ENCODE assay signal across 20 cellular contexts in genomic region chr6:85747093-85747492, GRCh38.
DNase-seq lines count a peak whose midpoint lies in the region; ATAC-seq and TF ChIP-seq lines count a peak whose summit lies in the region.
"Had no signal": no experiment of that assay in that cellular context is flagged by ENCODE, and none has a peak within 500 bp of the region (broad histone marks: within the 10 kb centered on the region; RNA-seq: fewer than 3 reads in every experiment).

No MANE protein-coding gene starts in this region.

- no peak for ATAC-seq in activated CD8-positive, alpha-beta T cell treated with anti-CD3 and anti-CD28 coated beads for 36 hours
- ATAC-seq in GM18519 (IDR thresholded peaks at IDR 0.05; ENCODE audit: low FRiP score, unreplicated experiment) = no peak
- ATAC-seq: activated T-cell treated with anti-CD3 and anti-CD28 coated beads, Interleukin-2, amount 50 U/mL, for 4 hours; foreskin keratinocyte; stimulated activated effector memory CD8-positive, alpha-beta T cell treated with anti-CD3 and anti-CD28 coated beads, Interleukin-12 subunit alpha, Interleukin-12 subunit beta, amount 100 ng/mL, for 72 hours had no signal

- H3K79me2 ChIP-seq in osteoblast (ENCODE audit: insufficient read depth, low read length) = no peaks in the 10 kb centered on the region

- H3K9me3 ChIP-seq in osteoblast (ENCODE audit: low read depth, low read length) = no peaks in the 10 kb centered on the region

- DNase-seq in AG20443 (ENCODE audit: low spot score) (peak; percentile 20), NCI-H226 (peak; percentile 26), choroid plexus epithelial cell (ENCODE audit: low read depth) (peak; percentile 29), osteoblast (ENCODE audit: insufficient read length, low spot score, missing footprints) (no peak), DMS53 (lab: John Stamatoyannopoulos, UW) (no peak), COR-L47 (lab: John Stamatoyannopoulos, UW) (no peak)
- DNase-seq in activated CD8-positive, alpha-beta T cell treated with anti-CD3 and anti-CD28 coated beads for 36 hours = no peak
- DNase-seq: activated CD4-positive, alpha-beta T cell treated with anti-CD3 and anti-CD28 coated beads for 48 hours; activated T-cell treated with anti-CD3 and anti-CD28 coated beads, Interleukin-2, amount 50 U/mL, for 4 hours; cortex of kidney; left cardiac atrium; mesendoderm; NCI-H187 treated with DMSO at 0.1 percent for 48 hours; small intestine had no signal

- no peak overlapping the region for H3K4me3 Mint-ChIP-seq in activated CD8-positive, alpha-beta T cell treated with anti-CD3 and anti-CD28 coated beads for 36 hours
- H3K4me3 Mint-ChIP-seq: activated T-cell treated with anti-CD3 and anti-CD28 coated beads, Interleukin-2, amount 50 U/mL, for 4 hours; CD14-positive monocyte; stimulated activated effector memory CD8-positive, alpha-beta T cell treated with anti-CD3 and anti-CD28 coated beads, Interleukin-12 subunit alpha, Interleukin-12 subunit beta, amount 100 ng/mL, for 72 hours had no signal

- TF ChIP-seq CTCF in choroid plexus epithelial cell (conservative IDR thresholded peaks at IDR 0.05; ENCODE audit: low read depth, low read length) (no peak), osteoblast (IDR thresholded peaks at IDR 0.05; ENCODE audit: extremely low read depth, low read depth, low read length) (no peak)
- TF ChIP-seq CTCF in activated CD8-positive, alpha-beta T cell treated with anti-CD3 and anti-CD28 coated beads for 36 hours (IDR thresholded peaks at IDR 0.05) = no peak

- H3K4me1 ChIP-seq in osteoblast (ENCODE audit: insufficient read depth, low read length) = peaks cover 12% of the 10 kb centered on the region
- H3K4me1 ChIP-seq: foreskin keratinocyte had no signal

- intact Hi-C loops in activated CD8-positive, alpha-beta T cell treated with anti-CD3 and anti-CD28 coated beads for 36 hours (cut with micrococcal nuclease) = no loop called here

- H3K27ac ChIP-seq in osteoblast (ENCODE audit: low read depth, low read length) = peak overlapping the region; percentile 38
- H3K27ac ChIP-seq: cardiac muscle cell, foreskin keratinocyte, RWPE1 had no signal

- H3K9me3 Mint-ChIP-seq in activated CD8-positive, alpha-beta T cell treated with anti-CD3 and anti-CD28 coated beads for 36 hours = no peaks in the 10 kb centered on the region
- H3K9me3 Mint-ChIP-seq: stimulated activated effector memory CD8-positive, alpha-beta T cell treated with anti-CD3 and anti-CD28 coated beads, Interleukin-12 subunit alpha, Interleukin-12 subunit beta, amount 100 ng/mL, for 72 hours had no signal

- POLR2A ChIA-PET in activated CD8-positive, alpha-beta T cell treated with anti-CD3 and anti-CD28 coated beads for 36 hours (lab: Charles Lee) = no interaction called here

- no peaks in the 10 kb centered on the region for H3K27me3 ChIP-seq in osteoblast (ENCODE audit: insufficient read depth, low read length)
- H3K27me3 ChIP-seq: cardiac muscle cell, foreskin keratinocyte had no signal

- H2AFZ ChIP-seq in osteoblast (ENCODE audit: low read length) = no peak overlapping the region

- peak overlapping the region; percentile 65 for H3K4me2 ChIP-seq in osteoblast (ENCODE audit: insufficient read depth, low read length)

- no peaks in the 10 kb centered on the region for H4K20me1 ChIP-seq in osteoblast (ENCODE audit: insufficient read depth, low read length)

- H3K4me3 ChIP-seq in choroid plexus epithelial cell (ENCODE audit: low read depth, low read length) = no peak overlapping the region
- no peak overlapping the region for H3K4me3 ChIP-seq in osteoblast (ENCODE audit: insufficient read depth, low read length)
- H3K4me3 ChIP-seq: cardiac muscle cell had no signal

- CTCF ChIA-PET in activated CD8-positive, alpha-beta T cell treated with anti-CD3 and anti-CD28 coated beads for 36 hours (lab: Charles Lee) = no interaction called here

- H3K36me3 ChIP-seq in osteoblast (ENCODE audit: insufficient read depth, low read length) = no peaks in the 10 kb centered on the region
- H3K36me3 ChIP-seq: cardiac muscle cell had no signal

- peaks cover 8% of the 10 kb centered on the region for H3K27me3 Mint-ChIP-seq in activated CD8-positive, alpha-beta T cell treated with anti-CD3 and anti-CD28 coated beads for 36 hours

- no peak overlapping the region for H3K27ac Mint-ChIP-seq in activated CD8-positive, alpha-beta T cell treated with anti-CD3 and anti-CD28 coated beads for 36 hours
- H3K27ac Mint-ChIP-seq: CD14-positive monocyte; stimulated activated effector memory CD8-positive, alpha-beta T cell treated with anti-CD3 and anti-CD28 coated beads, Interleukin-12 subunit alpha, Interleukin-12 subunit beta, amount 100 ng/mL, for 72 hours had no signal

- H3K36me3 Mint-ChIP-seq in activated CD8-positive, alpha-beta T cell treated with anti-CD3 and anti-CD28 coated beads for 36 hours (ENCODE audit: low read depth) = no peaks in the 10 kb centered on the region
- H3K36me3 Mint-ChIP-seq: CD14-positive monocyte; stimulated activated effector memory CD8-positive, alpha-beta T cell treated with anti-CD3 and anti-CD28 coated beads, Interleukin-12 subunit alpha, Interleukin-12 subunit beta, amount 100 ng/mL, for 72 hours had no signal

- H3K4me1 Mint-ChIP-seq in activated CD8-positive, alpha-beta T cell treated with anti-CD3 and anti-CD28 coated beads for 36 hours (ENCODE audit: low read depth) = no peaks in the 10 kb centered on the region
- H3K4me1 Mint-ChIP-seq: CD14-positive monocyte; stimulated activated effector memory CD8-positive, alpha-beta T cell treated with anti-CD3 and anti-CD28 coated beads, Interleukin-12 subunit alpha, Interleukin-12 subunit beta, amount 100 ng/mL, for 72 hours had no signal

Comparison
In these comparisons a context has a peak if more than half of its experiments do, and no peak if none do; other contexts are left out.
1. DNase-seq: peak in AG20443 (single experiment), NCI-H226 (single experiment) and choroid plexus epithelial cell (single experiment); none in osteoblast (single experiment), DMS53 (single experiment), COR-L47 (single experiment) and activated CD8-positive, alpha-beta T cell treated with anti-CD3 and anti-CD28 coated beads for 36 hours (single experiment).